15 cellular contexts compared by ENCODE assay signal in the genomic region with DNA sequence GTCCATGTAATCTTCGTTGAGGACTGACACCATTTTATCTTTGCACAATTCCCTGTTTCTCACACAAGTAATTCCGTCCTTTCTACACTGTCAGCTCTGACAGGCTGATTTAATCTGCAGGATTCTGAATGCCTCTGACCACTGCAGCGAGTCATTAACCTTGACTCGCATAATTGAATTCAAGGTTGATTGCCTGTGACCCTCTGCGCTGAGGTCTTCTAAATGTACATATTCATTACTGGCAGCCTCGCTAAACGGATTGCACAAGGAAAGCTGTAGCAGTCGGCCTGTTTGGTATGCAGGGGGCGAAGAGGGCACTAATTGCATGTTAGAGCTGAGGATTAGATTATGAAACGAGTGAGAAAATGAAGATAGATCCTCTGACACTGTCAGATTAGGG.
A peak's percentile ranks its signal among the peaks of the same experiment; 100 is the strongest.
DNase-seq lines count a peak whose midpoint lies in the region; ATAC-seq and TF ChIP-seq lines count a peak whose summit lies in the region.
"Had no signal": no experiment of that assay in that cellular context is flagged by ENCODE, and none has a peak within 500 bp of the region (broad histone marks: within the 10 kb centered on the region; RNA-seq: fewer than 3 reads in every experiment).

No MANE protein-coding gene starts in this region.

- no peak overlapping the region for H3K4me3 Mint-ChIP-seq in glutamatergic neuron (ENCODE audit: unreplicated experiment)

- peaks cover 6% of the 10 kb centered on the region for H3K27me3 Mint-ChIP-seq in glutamatergic neuron (ENCODE audit: unreplicated experiment)

- peaks cover 4% of the 10 kb centered on the region for H3K36me3 Mint-ChIP-seq in glutamatergic neuron (ENCODE audit: unreplicated experiment)

- no peaks in the 10 kb centered on the region for H3K9me3 ChIP-seq in NT2/D1 (ENCODE audit: insufficient read depth, low read length)
- H3K9me3 ChIP-seq: HAP-1, SJSA1 had no signal

- ATAC-seq in HG03095 (IDR thresholded peaks at IDR 0.05; ENCODE audit: unreplicated experiment): no peak

- TF ChIP-seq CTCF in glutamatergic neuron (IDR thresholded peaks at IDR 0.05; ENCODE audit: partially characterized antibody, unreplicated experiment): no peak
- TF ChIP-seq CTCF in retinal pigment epithelial cell (conservative IDR thresholded peaks at IDR 0.05; ENCODE audit: low read depth, low read length): no peak

- peak overlapping the region; percentile 19 for H3K27ac Mint-ChIP-seq in glutamatergic neuron (ENCODE audit: unreplicated experiment)

- no peaks in the 10 kb centered on the region for H3K9me3 Mint-ChIP-seq in glutamatergic neuron (ENCODE audit: unreplicated experiment)

- no peaks in the 10 kb centered on the region for H3K36me3 ChIP-seq in NT2/D1 (ENCODE audit: insufficient read depth, insufficient read length, low read length)
- H3K36me3 ChIP-seq: HAP-1, SJSA1 had no signal

- peak; percentile 8 for DNase-seq in NCI-H748 (lab: John Stamatoyannopoulos, UW; ENCODE audit: unreplicated experiment)
- DNase-seq in NCI-H748 treated with DMSO at 0.1 percent for 48 hours (lab: John Stamatoyannopoulos, UW): no peak
- DNase-seq in NT2/D1 (ENCODE audit: low read depth, low spot score): peak; percentile 30
- DNase-seq in glutamatergic neuron: peak; percentile 32
- peak; percentile 6 for DNase-seq in retinal pigment epithelial cell (ENCODE audit: low read depth)
- no peak for DNase-seq in T-helper 1 cell
- DNase-seq in effector CD8-positive, alpha-beta T cell (lab: John Stamatoyannopoulos, UW): no peak
- DNase-seq: 8988T, NCI-H1092, NCI-H1694 treated with DMSO at 0.1 percent for 48 hours, NCI-H345, NCI-H774 had no signal

- no peak overlapping the region for H3K9ac ChIP-seq in NT2/D1 (ENCODE audit: insufficient read length, low read depth)

- H3K4me1 ChIP-seq in NT2/D1 (ENCODE audit: insufficient read depth, insufficient read length): no peaks in the 10 kb centered on the region
- H3K4me1 ChIP-seq: HAP-1, SJSA1 had no signal

- peaks cover 7% of the 10 kb centered on the region for H3K4me1 Mint-ChIP-seq in glutamatergic neuron (ENCODE audit: low read depth, unreplicated experiment)

- H3K4me3 ChIP-seq in NT2/D1 (ENCODE audit: insufficient read length, low read depth) (no peak overlapping the region), retinal pigment epithelial cell (ENCODE audit: low read length) (no peak overlapping the region)
- H3K4me3 ChIP-seq: HAP-1, SJSA1 had no signal

- no peaks in the 10 kb centered on the region for H3K27me3 ChIP-seq in NT2/D1 (ENCODE audit: insufficient read depth, insufficient read length)
- H3K27me3 ChIP-seq: SJSA1 had no signal

Comparison
In these comparisons a context has a peak if more than half of its experiments do, and no peak if none do; other contexts are left out.
1. DNase-seq: peak in NCI-H748 (single experiment), NT2/D1 (single experiment), glutamatergic neuron (single experiment) and retinal pigment epithelial cell (single experiment); none in NCI-H748 treated with DMSO at 0.1 percent for 48 hours (single experiment), T-helper 1 cell (0 of 5) and effector CD8-positive, alpha-beta T cell (single experiment).